In the genomic region with DNA sequence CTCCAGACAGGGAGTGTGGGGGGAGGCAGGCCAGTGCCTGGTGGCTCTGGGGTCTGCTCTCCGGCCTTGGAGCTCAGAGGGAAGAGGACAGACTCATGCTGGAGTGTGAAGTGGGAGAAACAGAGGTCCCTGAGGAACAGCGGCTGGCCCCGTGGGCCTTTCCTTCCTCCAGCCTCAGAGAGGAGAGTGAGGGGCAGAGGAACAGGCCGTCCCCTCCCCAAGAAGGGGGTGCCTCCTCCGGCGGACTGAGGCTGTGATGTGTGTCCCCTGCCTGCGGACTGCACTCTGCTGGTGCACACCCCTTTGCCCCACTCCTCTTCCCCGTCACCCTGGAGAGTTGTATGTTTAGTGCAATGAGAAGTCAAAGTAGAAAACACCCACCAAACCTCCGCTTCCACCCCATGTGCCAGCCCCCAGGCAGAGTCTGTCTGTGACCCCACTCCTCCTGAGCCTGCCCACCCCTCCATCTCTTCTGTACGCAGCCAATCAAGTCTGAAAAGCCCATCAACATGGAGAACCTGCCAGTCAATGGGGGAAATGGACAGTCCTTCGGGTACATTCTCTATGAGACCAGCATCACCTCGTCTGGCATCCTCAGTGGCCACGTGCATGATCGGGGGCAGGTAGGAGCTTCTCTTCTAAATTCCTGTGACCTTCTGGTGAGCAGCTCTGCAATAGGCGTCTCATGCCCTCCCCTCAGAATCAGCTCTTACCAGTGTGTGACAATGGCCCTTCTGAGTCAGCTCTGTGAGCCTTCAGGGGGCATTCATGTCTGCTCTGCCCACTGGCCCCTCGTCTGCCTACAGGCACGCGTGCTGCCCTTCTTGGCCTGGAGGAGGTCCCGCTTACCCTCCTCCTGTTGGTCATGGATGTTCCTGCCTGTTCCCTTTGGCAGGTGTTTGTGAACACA, we compare ENCODE assay signal across 19 cellular contexts. TPM values are rescaled to one million over a fixed set of nuclear protein-coding genes. Genes with fewer than 3 reads are reported as not detected.
"Had no signal": no experiment of that assay in that cellular context is flagged by ENCODE, and none has a peak within 500 bp of the region (broad histone marks: within the 10 kb centered on the region; RNA-seq: fewer than 3 reads in every experiment).

No MANE protein-coding gene starts in this region.

- H3K4me1 ChIP-seq: esophagus squamous epithelium, gastroesophageal sphincter, parathyroid adenoma, right atrium auricular region, testis, tibial nerve had no signal

- H3K36me3 ChIP-seq: right atrium auricular region, tibial nerve had no signal

- H3K27ac ChIP-seq: esophagus squamous epithelium, gastroesophageal sphincter, parathyroid adenoma, right atrium auricular region, testis, tibial nerve had no signal

- H3K27ac Mint-ChIP-seq: dendritic cell treated with granulocyte-macrophage colony-stimulating factor and Interleukin-4, amounts not matched to agents 40 ng/mL and 50 ng/mL, for 4 days; effector memory CD8-positive, alpha-beta T cell; naive thymus-derived CD4-positive, alpha-beta T cell had no signal

- H3K4me1 Mint-ChIP-seq: naive thymus-derived CD4-positive, alpha-beta T cell; neural crest cell had no signal

- H3K27me3 Mint-ChIP-seq: central memory CD8-positive, alpha-beta T cell; dendritic cell treated with granulocyte-macrophage colony-stimulating factor and Interleukin-4, amounts not matched to agents 40 ng/mL and 50 ng/mL, for 4 days; effector memory CD8-positive, alpha-beta T cell; naive thymus-derived CD4-positive, alpha-beta T cell had no signal

- H3K27me3 ChIP-seq: esophagus squamous epithelium, gastroesophageal sphincter, right atrium auricular region, testis, tibial nerve had no signal

- H3K36me3 Mint-ChIP-seq: naive thymus-derived CD4-positive, alpha-beta T cell had no signal

- H3K4me3 Mint-ChIP-seq: central memory CD8-positive, alpha-beta T cell; dendritic cell treated with granulocyte-macrophage colony-stimulating factor and Interleukin-4, amounts not matched to agents 40 ng/mL and 50 ng/mL, for 4 days; effector memory CD8-positive, alpha-beta T cell; naive thymus-derived CD4-positive, alpha-beta T cell; neural crest cell had no signal

- DNase-seq: effector memory CD8-positive, alpha-beta T cell; esophagus squamous epithelium; foreskin fibroblast; left colon; mammary epithelial cell; naive thymus-derived CD4-positive, alpha-beta T cell; nucleus accumbens; small intestine; stimulated activated CD4-positive, alpha-beta T cell treated with anti-CD3 and anti-CD28 coated beads, Interleukin-2, amount 100 ng/mL, for 48 hours; stimulated activated naive CD4-positive, alpha-beta T cell treated with Interleukin-2 at 50 U/mL for 16 hours; testis had no signal

- H3K9me3 Mint-ChIP-seq: central memory CD8-positive, alpha-beta T cell; dendritic cell treated with granulocyte-macrophage colony-stimulating factor and Interleukin-4, amounts not matched to agents 40 ng/mL and 50 ng/mL, for 4 days; effector memory CD8-positive, alpha-beta T cell; naive thymus-derived CD4-positive, alpha-beta T cell; neural crest cell had no signal

- ATAC-seq: effector memory CD8-positive, alpha-beta T cell; gastroesophageal sphincter; left colon; naive thymus-derived CD4-positive, alpha-beta T cell had no signal

- H3K9me3 ChIP-seq: esophagus squamous epithelium, gastroesophageal sphincter, right atrium auricular region, testis, tibial nerve had no signal

- H3K4me3 ChIP-seq: esophagus squamous epithelium, gastroesophageal sphincter, right atrium auricular region, testis, tibial nerve had no signal

RNA-seq across cellular contexts. Expression of a gene that starts 41.3 kb away (rescaled TPM):
- total RNA-seq: epithelial cell of proximal tubule had no signal
- polyA plus RNA-seq: naive thymus-derived CD4-positive, alpha-beta T cell had no signal
